ENCODE assay signal across 8 cellular contexts in genomic region chr2:120012363-120012762, GRCh38. TPM values are rescaled to one million over a fixed set of nuclear protein-coding genes. Genes with fewer than 3 reads are reported as not detected.
DNase-seq lines count a peak whose midpoint lies in the region; ATAC-seq, FAIRE-seq and TF ChIP-seq lines count a peak whose summit lies in the region.

No MANE protein-coding gene starts in this region.

- TF ChIP-seq CTCF in astrocyte of the spinal cord (IDR thresholded peaks at IDR 0.05; ENCODE audit: low read depth, low read length) (no peak), mesothelial cell of epicardium (IDR thresholded peaks at IDR 0.05; ENCODE audit: unreplicated experiment) (no peak)

- peak overlapping the region; percentile 75 for H3K4me3 ChIP-seq in astrocyte of the spinal cord (ENCODE audit: low read depth, low read length)

- in situ Hi-C loops in astrocyte of the spinal cord (cut with HindIII; ENCODE audit: low sequenced_read_pairs): no loop called here
- in situ Hi-C loops in KBM-7 (cut with MboI; ENCODE audit: low pct_unique_long_range_greater_than_20kb, low sequenced_read_pairs): no loop called here

- no peak for FAIRE-seq in HTR-8/SVneo (lab: Jason Lieb, UNC)

- H3K27ac Mint-ChIP-seq in stimulated activated naive CD8-positive, alpha-beta T cell treated with anti-CD3 and anti-CD28 coated beads, Interleukin-15, Interleukin-2, amounts not matched to agents 100 ng/mL and 50 ng/mL, for 24 hours: no peak overlapping the region
- peak overlapping the region; percentile 87 for H3K27ac Mint-ChIP-seq in mesothelial cell of epicardium

- no peak for ATAC-seq in stimulated activated naive CD8-positive, alpha-beta T cell treated with anti-CD3 and anti-CD28 coated beads, Interleukin-15, Interleukin-2, amounts not matched to agents 100 U/mL and 50 U/mL, for 24 hours
- ATAC-seq in GM18498 (IDR thresholded peaks at IDR 0.05; ENCODE audit: unreplicated experiment) (no peak), HG02884 (IDR thresholded peaks at IDR 0.05; ENCODE audit: unreplicated experiment) (no peak)

- no peaks in the 10 kb centered on the region for H3K36me3 Mint-ChIP-seq in stimulated activated naive CD8-positive, alpha-beta T cell treated with anti-CD3 and anti-CD28 coated beads, Interleukin-15, Interleukin-2, amounts not matched to agents 100 ng/mL and 50 ng/mL, for 24 hours (ENCODE audit: low read depth)
- peaks cover 13% of the 10 kb centered on the region for H3K36me3 Mint-ChIP-seq in mesothelial cell of epicardium

- H3K27me3 Mint-ChIP-seq in stimulated activated naive CD8-positive, alpha-beta T cell treated with anti-CD3 and anti-CD28 coated beads, Interleukin-15, Interleukin-2, amounts not matched to agents 100 ng/mL and 50 ng/mL, for 24 hours: no peaks in the 10 kb centered on the region
- H3K27me3 Mint-ChIP-seq in mesothelial cell of epicardium (ENCODE audit: low read depth): no peaks in the 10 kb centered on the region

- H3K9me3 Mint-ChIP-seq in stimulated activated naive CD8-positive, alpha-beta T cell treated with anti-CD3 and anti-CD28 coated beads, Interleukin-15, Interleukin-2, amounts not matched to agents 100 ng/mL and 50 ng/mL, for 24 hours: no peaks in the 10 kb centered on the region
- peaks cover 4% of the 10 kb centered on the region for H3K9me3 Mint-ChIP-seq in mesothelial cell of epicardium

- no peak for DNase-seq in stimulated activated naive CD8-positive, alpha-beta T cell treated with anti-CD3 and anti-CD28 coated beads, Interleukin-15, Interleukin-2, amounts not matched to agents 100 U/mL and 50 U/mL, for 24 hours
- DNase-seq in astrocyte of the spinal cord (ENCODE audit: low read depth, low spot score): no peak
- no peak for DNase-seq in mesothelial cell of epicardium (ENCODE audit: low spot score in 2 of 2, unreplicated experiment in 2 of 2)
- DNase-seq in HTR-8/SVneo (ENCODE audit: insufficient read length, low spot score): no peak
- DNase-seq in KBM-7: no peak

- H3K4me3 Mint-ChIP-seq in stimulated activated naive CD8-positive, alpha-beta T cell treated with anti-CD3 and anti-CD28 coated beads, Interleukin-15, Interleukin-2, amounts not matched to agents 100 ng/mL and 50 ng/mL, for 24 hours: peak overlapping the region; percentile 73
- H3K4me3 Mint-ChIP-seq in mesothelial cell of epicardium: peak overlapping the region; percentile 86

- peaks cover 19% of the 10 kb centered on the region for H3K4me1 Mint-ChIP-seq in stimulated activated naive CD8-positive, alpha-beta T cell treated with anti-CD3 and anti-CD28 coated beads, Interleukin-15, Interleukin-2, amounts not matched to agents 100 ng/mL and 50 ng/mL, for 24 hours (ENCODE audit: low read depth)
- H3K4me1 Mint-ChIP-seq in mesothelial cell of epicardium: peaks cover 24% of the 10 kb centered on the region

RNA-seq across cellular contexts. Expression of gene EPB41L5, which starts 0.5 kb away (rescaled TPM):
- 43.4 to 43.9 TPM (median 43.4 TPM) in 3 replicates for total RNA-seq in mesothelial cell of epicardium
